In the genomic region with DNA sequence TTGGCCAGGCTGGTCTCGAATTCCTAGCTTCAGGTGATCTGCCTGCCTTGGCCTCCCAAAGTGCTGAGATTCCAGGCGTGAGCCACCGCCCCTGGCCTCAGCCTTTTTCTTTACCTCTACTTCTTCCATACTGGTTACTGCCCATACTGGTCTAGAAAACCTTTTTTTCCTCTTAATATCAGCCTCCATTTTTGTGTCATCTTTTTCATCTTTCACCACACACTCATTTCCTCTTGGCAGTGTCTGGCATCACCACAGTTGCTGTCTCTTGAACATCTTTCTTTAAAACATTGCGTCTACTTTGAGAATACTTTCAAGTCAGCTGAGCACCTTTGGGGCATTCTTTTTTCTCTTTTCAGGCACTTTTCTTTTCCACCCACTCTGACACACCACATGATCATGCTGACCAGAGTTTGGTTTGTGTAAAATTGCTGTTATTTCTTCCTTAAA, we compare ENCODE assay signal across 28 cellular contexts. TPM values are rescaled to one million over a fixed set of nuclear protein-coding genes. Genes with fewer than 3 reads are reported as not detected.
DNase-seq lines count a peak whose midpoint lies in the region; ATAC-seq and TF ChIP-seq lines count a peak whose summit lies in the region.
"Had no signal": no experiment of that assay in that cellular context is flagged by ENCODE, and none has a peak within 500 bp of the region (broad histone marks: within the 10 kb centered on the region; RNA-seq: fewer than 3 reads in every experiment).

No MANE protein-coding gene starts in this region.

- H3K27me3 ChIP-seq in mammary epithelial cell (ENCODE audit: insufficient read depth, low read length) = no peaks in the 10 kb centered on the region
- H3K27me3 ChIP-seq in IMR-90 (ENCODE audit: control insufficient read depth, insufficient read depth, low read length) = no peaks in the 10 kb centered on the region
- H3K27me3 ChIP-seq: BLaER1 treated with 17β-estradiol and CSF1 and Interleukin-3, amounts not matched to agents 10 nM and 100 nM; cardiac muscle cell; foreskin keratinocyte; heart left ventricle; ovary; transverse colon had no signal

- H3K36me3 ChIP-seq in mammary epithelial cell (ENCODE audit: insufficient read depth, low read length) (peaks cover 4% of the 10 kb centered on the region), IMR-90 (ENCODE audit: control insufficient read depth, insufficient read depth, low read length) (no peaks in the 10 kb centered on the region)
- H3K36me3 ChIP-seq: cardiac muscle cell, heart left ventricle, ovary, transverse colon had no signal

- TF ChIP-seq POLR2A in IMR-90 (IDR thresholded peaks at IDR 0.05; ENCODE audit: low read depth, low read length) = no peak

- H3K9me3 ChIP-seq in mammary epithelial cell (replicated peaks; ENCODE audit: insufficient read depth, low read length) (no peaks in the 10 kb centered on the region), IMR-90 (ENCODE audit: control insufficient read depth, insufficient read depth, low read length) (no peaks in the 10 kb centered on the region)
- H3K9me3 ChIP-seq: heart left ventricle, ovary, transverse colon had no signal

- no peak overlapping the region for H2BK20ac ChIP-seq in IMR-90 (ENCODE audit: low read depth, low read length)

- intact Hi-C loops in MCF 10A (cut with micrococcal nuclease) (no loop called here), mammary epithelial cell (cut with micrococcal nuclease) (no loop called here), IMR-90 (cut with micrococcal nuclease) (no loop called here)

- WGBS in mammary epithelial cell (ENCODE audit: low coverage, missing lambda C conversion rate) = 81% methylated on average over 3 of the region's 4 CpGs
- WGBS in IMR-90 (ENCODE audit: extremely low coverage in 2 of 2, insufficient read length in 1 of 2), 2 experiments = 100% methylated on average over 2 of the region's 4 CpGs; no CpG with 5 or more reads in 1 of the 2 experiments

- H3K9ac ChIP-seq in mammary epithelial cell (ENCODE audit: insufficient read depth, low read length) (no peak overlapping the region), IMR-90 (ENCODE audit: low read depth, low read length) (no peak overlapping the region)
- H3K9ac ChIP-seq: BLaER1 treated with 17β-estradiol and CSF1 and Interleukin-3, amounts not matched to agents 10 nM and 100 nM had no signal

- peaks cover 6% of the 10 kb centered on the region for H3K36me3 Mint-ChIP-seq in MCF 10A (ENCODE audit: insufficient read depth, unreplicated experiment)
- H3K36me3 Mint-ChIP-seq in activated naive CD8-positive, alpha-beta T cell treated with anti-CD3 and anti-CD28 coated beads, Interleukin-2, amount 50 U/mL, for 24 hours (ENCODE audit: low read depth) = peaks cover 15% of the 10 kb centered on the region
- H3K36me3 Mint-ChIP-seq: natural killer cell treated with Interleukin-12 subunit alpha and Interleukin-12 subunit beta and Interleukin-15 and Interleukin-18, amount 100 ng/mL, for 72 hours had no signal

- 0 out of 2 replicates have a peak overlapping the region, but pooled peaks have one; percentile 8 for H2AK5ac ChIP-seq in IMR-90 (ENCODE audit: low read depth, low read length)

- TF ChIP-seq CTCF in MCF 10A (IDR thresholded peaks at IDR 0.05; ENCODE audit: unreplicated experiment) (no peak), mammary epithelial cell (conservative IDR thresholded peaks at IDR 0.05 in 1 of 2, IDR thresholded peaks at IDR 0.05 in 1 of 2; ENCODE audit: extremely low read depth in 1 of 2, insufficient read depth in 1 of 2, low read depth in 1 of 2, low read length in 2 of 2) (no peak), IMR-90 (conservative IDR thresholded peaks at IDR 0.05; ENCODE audit: low read depth, low read length) (no peak)

- no peaks in the 10 kb centered on the region for H3K79me2 ChIP-seq in mammary epithelial cell (ENCODE audit: insufficient read depth, low read length)

- POLR2A ChIA-PET in MCF 10A (lab: Yijun Ruan, JAX) (interaction anchor here (0.6 to 1.6 kb wide), 4 partner anchors 9 to 34 kb away, joined by 4 to 5 read pairs (median 4); no protein-coding TSS in a partner anchor), IMR-90 (lab: Charles Lee; ENCODE audit: unreplicated experiment) (no interaction called here)

- no peak overlapping the region for H3K27ac ChIP-seq in mammary epithelial cell (ENCODE audit: insufficient read depth, low read depth, low read length)
- H3K27ac ChIP-seq in IMR-90 (ENCODE audit: insufficient read depth, low read length) = no peak overlapping the region
- H3K27ac ChIP-seq: BLaER1 treated with 17β-estradiol and CSF1 and Interleukin-3, amounts not matched to agents 10 nM and 100 nM; cardiac muscle cell; foreskin keratinocyte; heart left ventricle; ovary; transverse colon had no signal

- peak overlapping the region; percentile 22 for H3K27ac Mint-ChIP-seq in MCF 10A (ENCODE audit: low read depth, unreplicated experiment)
- peak overlapping the region; percentile 14 for H3K27ac Mint-ChIP-seq in activated naive CD8-positive, alpha-beta T cell treated with anti-CD3 and anti-CD28 coated beads, Interleukin-2, amount 50 U/mL, for 24 hours
- H3K27ac Mint-ChIP-seq: endodermal cell; natural killer cell treated with Interleukin-12 subunit alpha and Interleukin-12 subunit beta and Interleukin-15 and Interleukin-18, amount 100 ng/mL, for 72 hours had no signal

- no peak overlapping the region for H3K4me2 ChIP-seq in mammary epithelial cell (ENCODE audit: insufficient read depth, low read depth, low read length)
- no peak overlapping the region for H3K4me2 ChIP-seq in IMR-90 (ENCODE audit: low read depth, low read length)
- H3K4me2 ChIP-seq: BLaER1 treated with 17β-estradiol and CSF1 and Interleukin-3, amounts not matched to agents 10 nM and 100 nM had no signal

- no peak for TF ChIP-seq RAD21 in IMR-90 (IDR thresholded peaks at IDR 0.05; ENCODE audit: low read length)

- no peak overlapping the region for H3K23ac ChIP-seq in IMR-90 (ENCODE audit: low read depth, low read length)

- no peaks in the 10 kb centered on the region for H4K20me1 ChIP-seq in mammary epithelial cell (ENCODE audit: insufficient read depth, low read length)
- H4K20me1 ChIP-seq in IMR-90 (ENCODE audit: insufficient read depth, low read length) = no peaks in the 10 kb centered on the region
- H4K20me1 ChIP-seq: BLaER1 treated with 17β-estradiol and CSF1 and Interleukin-3, amounts not matched to agents 10 nM and 100 nM had no signal

- no peak for ATAC-seq in IMR-90 (ENCODE audit: low read depth)
- no peak for ATAC-seq in activated naive CD8-positive, alpha-beta T cell treated with anti-CD3 and anti-CD28 coated beads, Interleukin-2, amount 50 U/mL, for 24 hours
- ATAC-seq in GM18868 (IDR thresholded peaks at IDR 0.05; ENCODE audit: unreplicated experiment) = no peak
- ATAC-seq: esophagus mucosa; foreskin keratinocyte; GM12878; heart left ventricle; natural killer cell treated with Interleukin-12 subunit alpha and Interleukin-12 subunit beta and Interleukin-15 and Interleukin-18, amount 100 ng/mL, for 72 hours had no signal

- H3K56ac ChIP-seq in IMR-90 (ENCODE audit: extremely low read depth, insufficient read depth, low read length) = no peak overlapping the region

- H4K5ac ChIP-seq in IMR-90 (ENCODE audit: low read depth, low read length) = no peak overlapping the region

- in situ Hi-C loops in mammary epithelial cell (cut with MboI; ENCODE audit: low sequenced_read_pairs in 2 of 2) (loop anchor here in 1 of 2 donors (25.0 kb wide), 1 partner anchor 141 kb away; no protein-coding TSS in a partner anchor), IMR-90 (cut with MboI; ENCODE audit: low sequenced_read_pairs) (no loop called here)

- H2AK9ac ChIP-seq in IMR-90 (replicated peaks; ENCODE audit: low read depth, low read length, poor library complexity) = no peak overlapping the region

- 0 out of 3 replicates have a peak overlapping the region, but pooled peaks have one; percentile 63 for H2BK15ac ChIP-seq in IMR-90 (ENCODE audit: low read depth, low read length)

- H3K9me1 ChIP-seq in IMR-90 (ENCODE audit: insufficient read depth, low read length) = no peaks in the 10 kb centered on the region

- 0 out of 4 replicates have a peak overlapping the region, but pooled peaks of 1 of the 2 experiments have one; percentile 41 for H4K8ac ChIP-seq in IMR-90 (ENCODE audit: low read depth in 2 of 2, low read length in 2 of 2)

- no peak overlapping the region for H4K91ac ChIP-seq in IMR-90 (ENCODE audit: insufficient read depth, low read depth, low read length)

- H3K4me3 Mint-ChIP-seq in MCF 10A (ENCODE audit: unreplicated experiment) = no peak overlapping the region
- H3K4me3 Mint-ChIP-seq in activated naive CD8-positive, alpha-beta T cell treated with anti-CD3 and anti-CD28 coated beads, Interleukin-2, amount 50 U/mL, for 24 hours = no peak overlapping the region
- H3K4me3 Mint-ChIP-seq: endodermal cell; natural killer cell treated with Interleukin-12 subunit alpha and Interleukin-12 subunit beta and Interleukin-15 and Interleukin-18, amount 100 ng/mL, for 72 hours had no signal

- H3K18ac ChIP-seq in IMR-90 (ENCODE audit: low read depth, low read length) = peak overlapping the region; percentile 4; the same call in 1 of the 2 replicates

- no peak overlapping the region for H2BK120ac ChIP-seq in IMR-90 (ENCODE audit: low read depth, low read length)

- DNase-seq in MCF 10A (ENCODE audit: unreplicated experiment) (no peak), mammary epithelial cell (no peak), IMR-90 (no peak), NCI-H226 (no peak)
- no peak for DNase-seq in activated naive CD8-positive, alpha-beta T cell treated with anti-CD3 and anti-CD28 coated beads, Interleukin-2, amount 50 U/mL, for 24 hours
- DNase-seq in effector CD4-positive, alpha-beta T cell = no peak
- DNase-seq: activated CD4-positive, alpha-beta T cell treated with anti-CD3 and anti-CD28 coated beads, Interleukin-2, amount 50 U/mL, for 4 hours; activated gamma-delta T cell; aorta; endodermal cell; foreskin keratinocyte; HCEC 1CT; heart left ventricle; KG1; kidney; MM.1S; NCI-H1417 treated with DMSO at 0.1 percent for 48 hours; NCI-H2081 treated with DMSO at 0.1 percent for 48 hours; ovary; Right ventricle myocardium superior; stimulated activated CD4-positive, alpha-beta T cell treated with anti-CD3 and anti-CD28 coated beads, Interleukin-2, amount 100 ng/mL, for 24 hours; transverse colon had no signal

- H2BK5ac ChIP-seq in IMR-90 (ENCODE audit: low read depth, low read length, poor library complexity, severe bottlenecking) = no peak overlapping the region

- H3K27me3 Mint-ChIP-seq in MCF 10A (ENCODE audit: insufficient read depth, unreplicated experiment) = no peaks in the 10 kb centered on the region
- no peaks in the 10 kb centered on the region for H3K27me3 Mint-ChIP-seq in activated naive CD8-positive, alpha-beta T cell treated with anti-CD3 and anti-CD28 coated beads, Interleukin-2, amount 50 U/mL, for 24 hours
- H3K27me3 Mint-ChIP-seq: natural killer cell treated with Interleukin-12 subunit alpha and Interleukin-12 subunit beta and Interleukin-15 and Interleukin-18, amount 100 ng/mL, for 72 hours had no signal

- CTCF ChIA-PET in MCF 10A (lab: Yijun Ruan, JAX) = no interaction called here
- CTCF ChIA-PET in mammary epithelial cell (lab: Charles Lee; ENCODE audit: low non-redundant PET) = no interaction called here
- CTCF ChIA-PET in IMR-90 (lab: Yijun Ruan, JAX) = interaction anchor here (1.5 kb wide), 1 partner anchor 9 kb away, joined by 3 read pairs; no protein-coding TSS in a partner anchor

- no peaks in the 10 kb centered on the region; a peak in 1 of 4 replicates for H3K79me1 ChIP-seq in IMR-90 (ENCODE audit: low read depth in 1 of 2, low read length in 2 of 2)

- H2AFZ ChIP-seq in mammary epithelial cell (ENCODE audit: low read depth, low read length) (no peak overlapping the region), IMR-90 (replicated peaks; ENCODE audit: low read length, poor library complexity) (no peak overlapping the region)

- H3K14ac ChIP-seq in IMR-90 (replicated peaks; ENCODE audit: low read depth, low read length) = no peak overlapping the region

- peaks cover 10% of the 10 kb centered on the region for H3K4me1 ChIP-seq in mammary epithelial cell (ENCODE audit: insufficient read depth, low read length)
- no peaks in the 10 kb centered on the region for H3K4me1 ChIP-seq in IMR-90 (ENCODE audit: control insufficient read depth, insufficient read depth, low read length)
- H3K4me1 ChIP-seq: BLaER1 treated with 17β-estradiol and CSF1 and Interleukin-3, amounts not matched to agents 10 nM and 100 nM; foreskin keratinocyte; heart left ventricle had no signal

- dilution Hi-C loops in mammary epithelial cell (cut with HindIII; ENCODE audit: low sequenced_read_pairs) (no loop called here), IMR-90 (cut with HindIII; ENCODE audit: low sequenced_read_pairs, unreplicated experiment) (no loop called here)

- H3K4ac ChIP-seq in IMR-90 (ENCODE audit: low read depth, low read length) = no peak overlapping the region

- no peaks in the 10 kb centered on the region for H3K9me3 Mint-ChIP-seq in MCF 10A (ENCODE audit: unreplicated experiment)
- peaks cover 4% of the 10 kb centered on the region for H3K9me3 Mint-ChIP-seq in activated naive CD8-positive, alpha-beta T cell treated with anti-CD3 and anti-CD28 coated beads, Interleukin-2, amount 50 U/mL, for 24 hours
- H3K9me3 Mint-ChIP-seq: natural killer cell treated with Interleukin-12 subunit alpha and Interleukin-12 subunit beta and Interleukin-15 and Interleukin-18, amount 100 ng/mL, for 72 hours had no signal

- H3K4me3 ChIP-seq in mammary epithelial cell (replicated peaks in 1 of 3; ENCODE audit: insufficient read depth in 1 of 3, low read depth in 2 of 3, low read length in 3 of 3) (no peak overlapping the region), IMR-90 (ENCODE audit: insufficient read depth, low read depth, low read length) (no peak overlapping the region)
- H3K4me3 ChIP-seq: BLaER1 treated with 17β-estradiol and CSF1 and Interleukin-3, amounts not matched to agents 10 nM and 100 nM; cardiac muscle cell; GM12878; heart left ventricle; ovary; transverse colon had no signal

- H3K4me1 Mint-ChIP-seq in MCF 10A (ENCODE audit: insufficient read depth, unreplicated experiment) = peaks cover 17% of the 10 kb centered on the region
- peaks cover 16% of the 10 kb centered on the region for H3K4me1 Mint-ChIP-seq in activated naive CD8-positive, alpha-beta T cell treated with anti-CD3 and anti-CD28 coated beads, Interleukin-2, amount 50 U/mL, for 24 hours
- H3K4me1 Mint-ChIP-seq: endodermal cell had no signal

- no TSS peak for BruUV-seq in MCF 10A (replicated peaks; lab: Mats Ljungman, UMichigan)
- BruUV-seq in mammary epithelial cell (replicated peaks; lab: Mats Ljungman, UMichigan) = no TSS peak
- BruUV-seq in IMR-90 (replicated peaks; lab: Mats Ljungman, UMichigan) = no TSS peak

RNA-seq across cellular contexts. Expression of gene DDX47, which starts 32.7 kb away (rescaled TPM):
- total RNA-seq in MCF 10A (2022) = 47.0 and 47.7 TPM in 2 replicates
- 10 to 100 TPM; 62.1 to 70.3 TPM for total RNA-seq in mammary epithelial cell
- polyA plus RNA-seq in mammary epithelial cell = 66.1 TPM
- polyA minus RNA-seq in mammary epithelial cell = 110 TPM
- total RNA-seq in IMR-90 (2012; rRNA removed) = 77.8 and 104 TPM in 2 replicates
- 71.5 and 89.5 TPM in 2 replicates for polyA plus RNA-seq in IMR-90 (2012; rRNA removed)
- 14.9 and 35.0 TPM in 2 replicates for polyA plus RNA-seq in IMR-90 (2012; cell fraction: cytosol; rRNA removed)
- 29.6 and 177 TPM in 2 replicates for polyA plus RNA-seq in IMR-90 (2012; cell fraction: nucleus; rRNA removed; ENCODE audit: low replicate concordance)

RNA-seq across cellular contexts. Expression of gene GPRC5A, which starts 45.5 kb away (rescaled TPM):
- total RNA-seq in MCF 10A (2022) (24.1 and 42.1 TPM in 2 replicates), mammary epithelial cell (10 to 100 TPM in 1 of 2 donors, 1 to 10 TPM in 1; 6.0 to 15.3 TPM), IMR-90 (2012; rRNA removed) (49.6 and 49.7 TPM in 2 replicates)
- polyA plus RNA-seq in mammary epithelial cell (84.3 TPM), IMR-90 (2012; rRNA removed) (193 and 201 TPM in 2 replicates)
- polyA minus RNA-seq in mammary epithelial cell = 81.9 TPM
- 70.1 and 182 TPM in 2 replicates for polyA plus RNA-seq in IMR-90 (2012; cell fraction: cytosol; rRNA removed)
- polyA plus RNA-seq in IMR-90 (2012; cell fraction: nucleus; rRNA removed; ENCODE audit: low replicate concordance) = 125 and 230 TPM in 2 replicates
- total RNA-seq: natural killer cell treated with Interleukin-12 subunit alpha and Interleukin-12 subunit beta and Interleukin-15 and Interleukin-18, amount 100 ng/mL, for 72 hours had no signal
